Comparison of ENCODE assay signal across 34 cellular contexts in the genomic region with DNA sequence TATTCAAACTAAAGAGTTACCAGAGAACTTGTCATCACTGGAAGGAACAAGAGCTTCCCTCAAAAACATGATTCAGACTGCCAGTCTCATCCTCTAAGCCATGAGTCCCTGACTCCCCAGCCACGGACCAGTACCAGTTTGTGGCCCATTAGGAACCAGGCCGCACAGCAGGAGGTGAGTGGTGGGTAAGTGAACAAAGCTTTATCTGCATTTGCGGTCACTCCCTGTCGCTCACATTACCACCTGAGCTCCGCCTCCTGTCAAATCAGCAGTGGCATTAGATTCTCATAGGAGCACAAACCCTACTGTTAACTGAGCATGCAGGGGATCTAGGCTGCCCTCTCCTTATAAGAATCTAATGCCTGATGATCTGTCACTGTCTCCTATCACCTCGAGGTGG. TPM values are rescaled to one million over a fixed set of nuclear protein-coding genes. Genes with fewer than 3 reads are reported as not detected.
"Had no signal": no experiment of that assay in that cellular context is flagged by ENCODE, and none has a peak within 500 bp of the region (broad histone marks: within the 10 kb centered on the region; RNA-seq: fewer than 3 reads in every experiment).

No MANE protein-coding gene starts in this region.

- H3K36me3 ChIP-seq: MG63, Peyer's patch, SJSA1 had no signal

- H3K4me3 ChIP-seq: K562, MG63, Peyer's patch, SJSA1 had no signal

- H3K9me3 ChIP-seq: MG63, Peyer's patch, SJSA1, SK-N-SH had no signal

- H3K9ac ChIP-seq: SK-N-SH had no signal

- H3K4me2 ChIP-seq: SK-N-SH had no signal

- DNase-seq: Kasumi-1, KG1, MG63, NCI-H1048, NCI-H1092 treated with DMSO at 0.1 percent for 48 hours, NCI-H1105 treated with DMSO at 0.1 percent for 48 hours, NCI-H1417, NCI-H1436, NCI-H1694, NCI-H187, NCI-H1930, NCI-H2029 treated with DMSO at 0.1 percent for 48 hours, NCI-H2081 treated with DMSO at 0.1 percent for 48 hours, NCI-H2107, NCI-H2171, NCI-H2227 treated with DMSO at 0.1 percent for 48 hours, NCI-H345, NCI-H446, NCI-H510A, NCI-H524, NCI-H526, NCI-H69, NCI-H748 treated with DMSO at 0.1 percent for 48 hours, NCI-H82, OCI-M1, PC-3, Peyer's patch, Right ventricle myocardium superior, RPMI8226, SHP77 treated with DMSO at 0.1 percent for 48 hours, SK-N-SH, SW 1271 had no signal

- H3K27ac ChIP-seq: Peyer's patch, SJSA1 had no signal

- ATAC-seq: K562, PC-3 had no signal

- H3K27me3 ChIP-seq: Peyer's patch had no signal

- H3K4me1 ChIP-seq: Peyer's patch, SJSA1 had no signal

RNA-seq across cellular contexts. Expression of gene C10orf90, which starts 42.2 kb away (rescaled TPM):
- total RNA-seq: K562, Peyer's patch, Right ventricle myocardium superior, SJSA1 had no signal
- polyA plus RNA-seq: K562 had no signal
